13 cellular contexts compared by ENCODE assay signal in genomic region chr5:96546120-96546519, GRCh38.
DNase-seq lines count a peak whose midpoint lies in the region; ATAC-seq lines count a peak whose summit lies in the region.
"Had no signal": no experiment of that assay in that cellular context is flagged by ENCODE, and none has a peak within 500 bp of the region (broad histone marks: within the 10 kb centered on the region; RNA-seq: fewer than 3 reads in every experiment).

No MANE protein-coding gene starts in this region.

- no peak overlapping the region for H3K27ac Mint-ChIP-seq in activated T-cell treated with anti-CD3 and anti-CD28 coated beads, Interleukin-2, amount 50 U/mL, for 72 hours
- no peak overlapping the region for H3K27ac Mint-ChIP-seq in activated T-helper 17 cell treated with anti-CD3 and anti-CD28 coated beads, Interleukin-2, amount 50 U/mL, for 72 hours
- H3K27ac Mint-ChIP-seq: CD8-positive, alpha-beta memory T cell had no signal

- peaks cover 12% of the 10 kb centered on the region for H3K4me1 Mint-ChIP-seq in activated T-cell treated with anti-CD3 and anti-CD28 coated beads, Interleukin-2, amount 50 U/mL, for 72 hours (ENCODE audit: low read depth)
- peaks cover 10% of the 10 kb centered on the region for H3K4me1 Mint-ChIP-seq in activated T-helper 17 cell treated with anti-CD3 and anti-CD28 coated beads, Interleukin-2, amount 50 U/mL, for 72 hours

- ATAC-seq in activated T-cell treated with anti-CD3 and anti-CD28 coated beads, Interleukin-2, amount 50 U/mL, for 72 hours (replicated peaks in 1 of 2) = peak; percentile 59 to 82
- peak; percentile 51 for ATAC-seq in activated T-helper 17 cell treated with anti-CD3 and anti-CD28 coated beads, Interleukin-2, amount 50 U/mL, for 72 hours (replicated peaks)
- peak; percentile 28 for ATAC-seq in stimulated activated naive CD8-positive, alpha-beta T cell treated with anti-CD3 and anti-CD28 coated beads, Interleukin-15, Interleukin-2, amounts not matched to agents 100 U/mL and 50 U/mL, for 24 hours
- no peak for ATAC-seq in HG03039 (IDR thresholded peaks at IDR 0.05; ENCODE audit: unreplicated experiment)
- no peak for ATAC-seq in HG03354 (IDR thresholded peaks at IDR 0.05; ENCODE audit: poor library complexity, severe bottlenecking, unreplicated experiment)

- no peak overlapping the region for H3K4me3 Mint-ChIP-seq in activated T-cell treated with anti-CD3 and anti-CD28 coated beads, Interleukin-2, amount 50 U/mL, for 72 hours
- H3K4me3 Mint-ChIP-seq in activated T-helper 17 cell treated with anti-CD3 and anti-CD28 coated beads, Interleukin-2, amount 50 U/mL, for 72 hours = no peak overlapping the region
- H3K4me3 Mint-ChIP-seq: CD8-positive, alpha-beta memory T cell had no signal

- H3K36me3 Mint-ChIP-seq in activated T-cell treated with anti-CD3 and anti-CD28 coated beads, Interleukin-2, amount 50 U/mL, for 72 hours (ENCODE audit: insufficient read depth in 2 of 2) = no peaks in the 10 kb centered on the region
- no peaks in the 10 kb centered on the region for H3K36me3 Mint-ChIP-seq in activated T-helper 17 cell treated with anti-CD3 and anti-CD28 coated beads, Interleukin-2, amount 50 U/mL, for 72 hours (ENCODE audit: low read depth)

- no peaks in the 10 kb centered on the region for H3K27me3 Mint-ChIP-seq in activated T-cell treated with anti-CD3 and anti-CD28 coated beads, Interleukin-2, amount 50 U/mL, for 72 hours (ENCODE audit: low read depth)
- H3K27me3 Mint-ChIP-seq in activated T-helper 17 cell treated with anti-CD3 and anti-CD28 coated beads, Interleukin-2, amount 50 U/mL, for 72 hours = no peaks in the 10 kb centered on the region

- H3K9me3 Mint-ChIP-seq in activated T-cell treated with anti-CD3 and anti-CD28 coated beads, Interleukin-2, amount 50 U/mL, for 72 hours = peaks cover 0 to 1% of the 10 kb centered on the region in 2 donors
- H3K9me3 Mint-ChIP-seq in activated T-helper 17 cell treated with anti-CD3 and anti-CD28 coated beads, Interleukin-2, amount 50 U/mL, for 72 hours = no peaks in the 10 kb centered on the region
- H3K9me3 Mint-ChIP-seq: CD8-positive, alpha-beta memory T cell had no signal

- DNase-seq in activated T-cell treated with anti-CD3 and anti-CD28 coated beads, Interleukin-2, amount 50 U/mL, for 72 hours = no peak
- no peak for DNase-seq in activated T-cell treated with anti-CD3 and anti-CD28 coated beads, Interleukin-2, amount 50 U/mL, for 48 hours
- peak; percentile 44 for DNase-seq in glomerular visceral epithelial cell (ENCODE audit: extremely low spot score)
- DNase-seq in stimulated activated naive CD8-positive, alpha-beta T cell treated with anti-CD3 and anti-CD28 coated beads, Interleukin-15, Interleukin-2, amounts not matched to agents 100 U/mL and 50 U/mL, for 24 hours = no peak
- DNase-seq in stimulated activated CD4-positive, alpha-beta T cell treated with anti-CD3 and anti-CD28 coated beads, Interleukin-2, amount 100 ng/mL, for 24 hours = no peak
- DNase-seq: 8988T; AML-193; CD8-positive, alpha-beta memory T cell; DMS 273 treated with DMSO at 0.1 percent for 48 hours; HCEC 1CT had no signal

Comparison
In these comparisons a context has a peak if more than half of its experiments do, and no peak if none do; other contexts are left out.
1. ATAC-seq: peak in activated T-cell treated with anti-CD3 and anti-CD28 coated beads, Interleukin-2, amount 50 U/mL, for 72 hours (2 of 2), activated T-helper 17 cell treated with anti-CD3 and anti-CD28 coated beads, Interleukin-2, amount 50 U/mL, for 72 hours (single experiment) and stimulated activated naive CD8-positive, alpha-beta T cell treated with anti-CD3 and anti-CD28 coated beads, Interleukin-15, Interleukin-2, amounts not matched to agents 100 U/mL and 50 U/mL, for 24 hours (single experiment); none in HG03039 (single experiment) and HG03354 (single experiment).